In genomic region chr12:76747245-76747644, GRCh38 we compare ENCODE assay signal across 30 cellular contexts.
"Had no signal": no experiment of that assay in that cellular context is flagged by ENCODE, and none has a peak within 500 bp of the region (broad histone marks: within the 10 kb centered on the region; RNA-seq: fewer than 3 reads in every experiment).

No MANE protein-coding gene starts in this region.

- H3K36me3 ChIP-seq: brain microvascular endothelial cell had no signal

- H3K4me3 ChIP-seq: coronary artery, dorsolateral prefrontal cortex had no signal

- H3K27me3 ChIP-seq: brain microvascular endothelial cell, dorsolateral prefrontal cortex had no signal

- FAIRE-seq: astrocyte, bronchial epithelial cell, frontal cortex, TTC549 had no signal

- DNase-seq: activated CD4-positive, alpha-beta memory T cell treated with anti-CD3 and anti-CD28 coated beads, Interleukin-2, amount 10 ng/mL, durations not matched to agents 7 days and 5 days; activated CD4-positive, alpha-beta T cell treated with anti-CD3 and anti-CD28 coated beads for 1 hour; activated CD4-positive, alpha-beta T cell treated with anti-CD3 and anti-CD28 coated beads for 4 hours; activated CD4-positive, alpha-beta T cell treated with anti-CD3 and anti-CD28 coated beads, Interleukin-2, amount 10 ng/mL, durations not matched to agents 7 days and 5 days; activated CD4-positive, alpha-beta T cell treated with anti-CD3 and anti-CD28 coated beads, Interleukin-2, amount 50 U/mL, for 4 hours; activated CD8-positive, alpha-beta memory T cell treated with anti-CD3 and anti-CD28 coated beads, Interleukin-2, amount 50 U/mL, for 48 hours; activated gamma-delta T cell; activated naive CD4-positive, alpha-beta T cell; activated naive CD4-positive, alpha-beta T cell treated with anti-CD3 and anti-CD28 coated beads, Interleukin-2, amount 50 U/mL, for 16 hours; activated T-cell treated with anti-CD3 and anti-CD28 coated beads for 4 hours; activated T-cell treated with anti-CD3 and anti-CD28 coated beads, Interleukin-2, amount 50 U/mL, for 24 hours; activated T-cell treated with anti-CD3 and anti-CD28 coated beads, Interleukin-2, amount 50 U/mL, for 72 hours; amniotic stem cell; anterior cingulate cortex; brain microvascular endothelial cell; dorsolateral prefrontal cortex; effector memory CD4-positive, alpha-beta T cell; endodermal cell; foreskin fibroblast; head of caudate nucleus; T-helper 17 cell; T1000 had no signal

- H3K27ac ChIP-seq: brain microvascular endothelial cell, coronary artery, dorsolateral prefrontal cortex, VCaP had no signal

- ATAC-seq: activated T-cell treated with anti-CD3 and anti-CD28 coated beads, Interleukin-2, amount 50 U/mL, for 72 hours; esophagus mucosa; T-helper 17 cell; WTC11 had no signal
